In genomic region chr2:68757081-68757480, GRCh38 we compare ENCODE assay signal across 14 cellular contexts.
"Had no signal": no experiment of that assay in that cellular context is flagged by ENCODE, and none has a peak within 500 bp of the region (broad histone marks: within the 10 kb centered on the region; RNA-seq: fewer than 3 reads in every experiment).

No MANE protein-coding gene starts in this region.

- FAIRE-seq: endometrium, kidney had no signal

- DNase-seq: activated gamma-delta T cell; dorsolateral prefrontal cortex; kidney; left lung; mammary epithelial cell; naive B cell; posterior cingulate gyrus; retina; stimulated activated naive CD4-positive, alpha-beta T cell; tibial artery; uterus; WERI-Rb-1 had no signal

- ATAC-seq: esophagus mucosa, left lung had no signal

- H3K27me3 Mint-ChIP-seq: naive B cell had no signal

- H3K4me3 Mint-ChIP-seq: naive B cell had no signal
